In genomic region chr1:94549706-94550105, GRCh38 we compare ENCODE assay signal across 19 cellular contexts. TPM values are rescaled to one million over a fixed set of nuclear protein-coding genes. Genes with fewer than 3 reads are reported as not detected.
"Had no signal": no experiment of that assay in that cellular context is flagged by ENCODE, and none has a peak within 500 bp of the region (broad histone marks: within the 10 kb centered on the region; RNA-seq: fewer than 3 reads in every experiment).

No MANE protein-coding gene starts in this region.

- H3K27ac ChIP-seq: brain microvascular endothelial cell, coronary artery, left lung, tibial artery, uterus had no signal

- H3K27ac Mint-ChIP-seq: activated CD4-positive, alpha-beta T cell treated with anti-CD3 and anti-CD28 coated beads, Interleukin-2, amount 10 ng/mL, durations not matched to agents 7 days and 5 days; activated CD8-positive, alpha-beta T cell treated with anti-CD3 and anti-CD28 coated beads, Interleukin-2, amount 10 ng/mL, durations not matched to agents 7 days and 5 days; activated naive CD4-positive, alpha-beta T cell treated with anti-CD3 and anti-CD28 coated beads for 36 hours; stimulated activated naive B cell treated with anti-CD40 and anti-IgM and Interleukin-4, amounts not matched to agents 10 μg/mL and 1 μg/mL and 100 μg/mL, for 72 hours had no signal

- H3K4me1 Mint-ChIP-seq: activated CD4-positive, alpha-beta T cell treated with anti-CD3 and anti-CD28 coated beads, Interleukin-2, amount 10 ng/mL, durations not matched to agents 7 days and 5 days; central memory CD8-positive, alpha-beta T cell; stimulated activated naive B cell treated with anti-CD40 and anti-IgM and Interleukin-4, amounts not matched to agents 10 μg/mL and 1 μg/mL and 100 μg/mL, for 72 hours had no signal

- H3K4me3 Mint-ChIP-seq: activated CD4-positive, alpha-beta T cell treated with anti-CD3 and anti-CD28 coated beads, Interleukin-2, amount 10 ng/mL, durations not matched to agents 7 days and 5 days; activated CD8-positive, alpha-beta T cell treated with anti-CD3 and anti-CD28 coated beads, Interleukin-2, amount 10 ng/mL, durations not matched to agents 7 days and 5 days; activated naive CD4-positive, alpha-beta T cell treated with anti-CD3 and anti-CD28 coated beads for 36 hours; activated T-cell treated with anti-CD3 and anti-CD28 coated beads, Interleukin-2, amount 50 U/mL, for 4 hours; central memory CD8-positive, alpha-beta T cell; stimulated activated naive B cell treated with anti-CD40 and anti-IgM and Interleukin-4, amounts not matched to agents 10 μg/mL and 1 μg/mL and 100 μg/mL, for 72 hours had no signal

- H3K4me1 ChIP-seq: uterus had no signal

- ATAC-seq: activated CD4-positive, CD25-positive, alpha-beta regulatory T cell treated with anti-CD3 and anti-CD28 coated beads, Interleukin-2, amount 50 U/mL, for 24 hours; activated CD8-positive, alpha-beta T cell treated with anti-CD3 and anti-CD28 coated beads, Interleukin-2, amount 10 ng/mL, durations not matched to agents 7 days and 5 days; activated T-cell treated with anti-CD3 and anti-CD28 coated beads, Interleukin-2, amount 50 U/mL, for 4 hours; left lung; stimulated activated naive B cell treated with anti-CD40 and anti-IgM and Interleukin-4, amounts not matched to agents 10 μg/mL and 1 μg/mL and 100 μg/mL, for 72 hours had no signal

- H3K27me3 ChIP-seq: brain microvascular endothelial cell, left lung, pancreas, tibial artery, uterus had no signal

- H3K4me3 ChIP-seq: coronary artery, left lung, pancreas, tibial artery, uterus had no signal

- DNase-seq: activated CD4-positive, alpha-beta T cell treated with anti-CD3 and anti-CD28 coated beads, Interleukin-2, amount 10 ng/mL, durations not matched to agents 7 days and 5 days; activated CD8-positive, alpha-beta memory T cell treated with anti-CD3 and anti-CD28 coated beads, Interleukin-2, amount 50 U/mL, for 4 hours; activated CD8-positive, alpha-beta T cell treated with anti-CD3 and anti-CD28 coated beads, Interleukin-2, amount 10 ng/mL, durations not matched to agents 7 days and 5 days; activated naive CD4-positive, alpha-beta T cell treated with anti-CD3 and anti-CD28 coated beads for 36 hours; activated T-cell treated with anti-CD3 and anti-CD28 coated beads, Interleukin-2, amount 50 U/mL, for 4 hours; brain microvascular endothelial cell; effector CD4-positive, alpha-beta T cell; foreskin fibroblast; glutamatergic neuron; hypothalamus; kidney; left lung; pancreas; stimulated activated naive B cell treated with anti-CD40 and anti-IgM and Interleukin-4, amounts not matched to agents 10 μg/mL and 1 μg/mL and 100 μg/mL, for 72 hours; tibial artery; uterus had no signal

- H3K9me3 ChIP-seq: left lung, pancreas, tibial artery, uterus had no signal

- H3K9me3 Mint-ChIP-seq: activated CD4-positive, alpha-beta T cell treated with anti-CD3 and anti-CD28 coated beads, Interleukin-2, amount 10 ng/mL, durations not matched to agents 7 days and 5 days; activated naive CD4-positive, alpha-beta T cell treated with anti-CD3 and anti-CD28 coated beads for 36 hours; activated T-cell treated with anti-CD3 and anti-CD28 coated beads, Interleukin-2, amount 50 U/mL, for 4 hours; central memory CD8-positive, alpha-beta T cell; stimulated activated naive B cell treated with anti-CD40 and anti-IgM and Interleukin-4, amounts not matched to agents 10 μg/mL and 1 μg/mL and 100 μg/mL, for 72 hours had no signal

- H3K36me3 ChIP-seq: brain microvascular endothelial cell, left lung, pancreas, tibial artery, uterus had no signal

- H3K36me3 Mint-ChIP-seq: stimulated activated naive B cell treated with anti-CD40 and anti-IgM and Interleukin-4, amounts not matched to agents 10 μg/mL and 1 μg/mL and 100 μg/mL, for 72 hours had no signal

RNA-seq across cellular contexts. Expression of gene F3, which starts 8.1 kb away (rescaled TPM):
- total RNA-seq: activated CD4-positive, alpha-beta T cell treated with anti-CD3 and anti-CD28 coated beads, Interleukin-2, amount 10 ng/mL, durations not matched to agents 7 days and 5 days; activated CD8-positive, alpha-beta T cell treated with anti-CD3 and anti-CD28 coated beads, Interleukin-2, amount 10 ng/mL, durations not matched to agents 7 days and 5 days had no signal
